ENCODE assay signal across 16 cellular contexts in genomic region chr11:45809456-45810395, GRCh38. TPM values are rescaled to one million over a fixed set of nuclear protein-coding genes. Genes with fewer than 3 reads are reported as not detected.
DNase-seq lines count a peak whose midpoint lies in the region; ATAC-seq and TF ChIP-seq lines count a peak whose summit lies in the region.
"Had no signal": no experiment of that assay in that cellular context is flagged by ENCODE, and none has a peak within 500 bp of the region (broad histone marks: within the 10 kb centered on the region; RNA-seq: fewer than 3 reads in every experiment).

No MANE protein-coding gene starts in this region.

- no peak for ATAC-seq in T-helper 17 cell
- no peak for ATAC-seq in stimulated activated naive B cell treated with anti-CD40 and anti-IgM and Interleukin-4, amounts not matched to agents 10 μg/mL and 1 μg/mL and 100 μg/mL, for 72 hours (replicated peaks)
- ATAC-seq: WTC11 had no signal

- no peaks in the 10 kb centered on the region for H3K9me3 ChIP-seq in T-helper 17 cell (ENCODE audit: control insufficient read depth, low read length, poor library complexity, severe bottlenecking)
- H3K9me3 ChIP-seq: prostate gland had no signal

- no peak for DNase-seq in activated naive CD4-positive, alpha-beta T cell treated with anti-CD3 and anti-CD28 coated beads, Interleukin-2, amount 10 ng/mL, durations not matched to agents 7 days and 5 days
- no peak for DNase-seq in activated naive CD4-positive, alpha-beta T cell treated with Interleukin-2 at 50 U/mL for 16 hours
- no peak for DNase-seq in T-helper 17 cell
- peak; percentile 67 for DNase-seq in coronary artery (ENCODE audit: low spot score)
- no peak for DNase-seq in stimulated activated naive B cell treated with anti-CD40 and anti-IgM and Interleukin-4, amounts not matched to agents 10 μg/mL and 1 μg/mL and 100 μg/mL, for 72 hours
- DNase-seq in NCI-H1105 treated with DMSO at 0.1 percent for 48 hours (lab: John Stamatoyannopoulos, UW) = no peak
- no peak for DNase-seq in HT-29 (ENCODE audit: low spot score)
- DNase-seq in dermis blood vessel endothelial cell = no peak
- DNase-seq: AML-193, glutamatergic neuron, MM.1S, NCI-H2171 treated with DMSO at 0.1 percent for 48 hours, trophoblast cell had no signal

- H3K27me3 Mint-ChIP-seq in activated naive CD4-positive, alpha-beta T cell treated with anti-CD3 and anti-CD28 coated beads, Interleukin-2, amount 10 ng/mL, durations not matched to agents 7 days and 5 days = no peaks in the 10 kb centered on the region
- H3K27me3 Mint-ChIP-seq in T-helper 17 cell = no peaks in the 10 kb centered on the region
- H3K27me3 Mint-ChIP-seq in stimulated activated naive B cell treated with anti-CD40 and anti-IgM and Interleukin-4, amounts not matched to agents 10 μg/mL and 1 μg/mL and 100 μg/mL, for 72 hours = no peaks in the 10 kb centered on the region

- CTCF ChIA-PET in activated naive CD4-positive, alpha-beta T cell treated with anti-CD3 and anti-CD28 coated beads, Interleukin-2, amount 10 ng/mL, durations not matched to agents 7 days and 5 days (lab: Charles Lee) = no interaction called here

- TF ChIP-seq CTCF in coronary artery (IDR thresholded peaks at IDR 0.05) = no peak

- no peak overlapping the region for H3K4me3 Mint-ChIP-seq in activated naive CD4-positive, alpha-beta T cell treated with anti-CD3 and anti-CD28 coated beads, Interleukin-2, amount 10 ng/mL, durations not matched to agents 7 days and 5 days
- no peak overlapping the region for H3K4me3 Mint-ChIP-seq in T-helper 17 cell
- H3K4me3 Mint-ChIP-seq in stimulated activated naive B cell treated with anti-CD40 and anti-IgM and Interleukin-4, amounts not matched to agents 10 μg/mL and 1 μg/mL and 100 μg/mL, for 72 hours = no peak overlapping the region
- H3K4me3 Mint-ChIP-seq: WTC11 had no signal

- peak overlapping the region; percentile 8 for H3K27ac Mint-ChIP-seq in activated naive CD4-positive, alpha-beta T cell treated with anti-CD3 and anti-CD28 coated beads, Interleukin-2, amount 10 ng/mL, durations not matched to agents 7 days and 5 days
- peak overlapping the region; percentile 77 for H3K27ac Mint-ChIP-seq in T-helper 17 cell
- peak overlapping the region; percentile 4 for H3K27ac Mint-ChIP-seq in stimulated activated naive B cell treated with anti-CD40 and anti-IgM and Interleukin-4, amounts not matched to agents 10 μg/mL and 1 μg/mL and 100 μg/mL, for 72 hours
- H3K27ac Mint-ChIP-seq: WTC11 had no signal

- peaks cover 39% of the 10 kb centered on the region for H3K36me3 Mint-ChIP-seq in activated naive CD4-positive, alpha-beta T cell treated with anti-CD3 and anti-CD28 coated beads, Interleukin-2, amount 10 ng/mL, durations not matched to agents 7 days and 5 days
- H3K36me3 Mint-ChIP-seq in T-helper 17 cell (ENCODE audit: low read depth) = no peaks in the 10 kb centered on the region
- peaks cover 36 to 46% of the 10 kb centered on the region in 2 donors for H3K36me3 Mint-ChIP-seq in stimulated activated naive B cell treated with anti-CD40 and anti-IgM and Interleukin-4, amounts not matched to agents 10 μg/mL and 1 μg/mL and 100 μg/mL, for 72 hours

- H3K27ac ChIP-seq in coronary artery = no peak overlapping the region
- H3K27ac ChIP-seq: epithelial cell of prostate, prostate gland had no signal

- peaks cover 45% of the 10 kb centered on the region for H3K4me1 Mint-ChIP-seq in activated naive CD4-positive, alpha-beta T cell treated with anti-CD3 and anti-CD28 coated beads, Interleukin-2, amount 10 ng/mL, durations not matched to agents 7 days and 5 days
- H3K4me1 Mint-ChIP-seq in T-helper 17 cell = peaks cover 27% of the 10 kb centered on the region
- H3K4me1 Mint-ChIP-seq in stimulated activated naive B cell treated with anti-CD40 and anti-IgM and Interleukin-4, amounts not matched to agents 10 μg/mL and 1 μg/mL and 100 μg/mL, for 72 hours = peaks cover 29 to 59% of the 10 kb centered on the region in 2 donors

- no peak overlapping the region for H3K4me3 ChIP-seq in coronary artery
- H3K4me3 ChIP-seq: prostate gland had no signal

- H3K9me3 Mint-ChIP-seq in activated naive CD4-positive, alpha-beta T cell treated with anti-CD3 and anti-CD28 coated beads, Interleukin-2, amount 10 ng/mL, durations not matched to agents 7 days and 5 days = no peaks in the 10 kb centered on the region
- no peaks in the 10 kb centered on the region for H3K9me3 Mint-ChIP-seq in stimulated activated naive B cell treated with anti-CD40 and anti-IgM and Interleukin-4, amounts not matched to agents 10 μg/mL and 1 μg/mL and 100 μg/mL, for 72 hours
- H3K9me3 Mint-ChIP-seq: WTC11 had no signal

RNA-seq across cellular contexts. Expression of gene SLC35C1, which starts 4.8 kb away (rescaled TPM):
- total RNA-seq in T-helper 17 cell (10 to 100 TPM in 1 of 2 donors, 1 to 10 TPM in 1; 7.9 to 12.6 TPM), dermis blood vessel endothelial cell (4.8 and 14.2 TPM in 2 replicates)
- 28.3 and 37.2 TPM in 2 replicates for total RNA-seq in HT-29 (2014; rRNA removed; shearing (Covaris generic))

RNA-seq across cellular contexts. Expression of gene CRY2, which starts 37.5 kb away (rescaled TPM):
- total RNA-seq in T-helper 17 cell (100 to 1,000 TPM; 200 to 224 TPM), dermis blood vessel endothelial cell (8.2 and 11.6 TPM in 2 replicates)
- total RNA-seq in HT-29 (2014; rRNA removed; shearing (Covaris generic)) = 24.0 and 28.6 TPM in 2 replicates

Comparison
In these comparisons a context has a peak if more than half of its experiments do, and no peak if none do; other contexts are left out.
1. H3K27ac Mint-ChIP-seq: peak in every context shown above with its lines; median percentile 77 in T-helper 17 cell; 8 in activated naive CD4-positive, alpha-beta T cell treated with anti-CD3 and anti-CD28 coated beads, Interleukin-2, amount 10 ng/mL, durations not matched to agents 7 days and 5 days; 4 in stimulated activated naive B cell treated with anti-CD40 and anti-IgM and Interleukin-4, amounts not matched to agents 10 μg/mL and 1 μg/mL and 100 μg/mL, for 72 hours.